Comparison of ENCODE assay signal across 19 cellular contexts in the genomic region with DNA sequence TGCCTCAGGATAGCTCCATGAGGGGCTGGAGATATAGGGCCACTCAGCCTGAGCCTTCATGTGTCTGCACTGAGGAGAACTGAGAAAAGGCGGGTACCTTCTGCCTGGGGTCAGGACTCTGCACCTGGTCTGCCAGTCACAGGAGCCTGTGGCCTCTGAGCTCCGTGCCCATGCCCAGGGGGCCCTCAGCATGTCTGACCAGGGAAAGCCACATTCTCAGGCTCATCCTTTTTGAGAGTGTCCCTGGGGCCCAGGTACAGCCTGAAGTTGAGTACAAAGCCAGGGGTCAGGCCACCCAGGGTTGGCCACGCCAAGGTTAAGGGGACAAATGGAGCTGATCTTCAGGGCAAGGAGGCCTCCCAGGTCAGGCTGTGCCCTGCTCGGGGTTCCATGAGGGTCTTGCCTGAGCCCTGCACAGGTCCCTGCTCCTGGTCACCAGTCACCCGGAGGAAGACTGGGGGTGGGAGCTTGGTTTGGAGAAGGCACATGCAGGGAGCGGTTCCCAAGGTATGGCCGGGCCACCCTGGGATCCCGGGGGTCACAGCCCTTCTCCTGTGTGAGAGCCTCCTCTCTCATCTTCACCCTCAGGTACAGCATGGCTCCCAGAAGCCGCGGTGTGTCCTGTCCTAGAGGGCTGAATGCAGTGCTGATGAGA. TPM values are rescaled to one million over a fixed set of nuclear protein-coding genes. Genes with fewer than 3 reads are reported as not detected.
DNase-seq lines count a peak whose midpoint lies in the region; ATAC-seq and TF ChIP-seq lines count a peak whose summit lies in the region.
"Had no signal": no experiment of that assay in that cellular context is flagged by ENCODE, and none has a peak within 500 bp of the region (broad histone marks: within the 10 kb centered on the region; RNA-seq: fewer than 3 reads in every experiment).

No MANE protein-coding gene starts in this region.

- ATAC-seq in mucosa of descending colon = peak; percentile 9
- ATAC-seq: K562 had no signal

- H3K4me2 ChIP-seq in BLaER1 = peak overlapping the region; percentile 98

- CTCF ChIA-PET in GM10248 (lab: Yijun Ruan, JAX) = interaction anchor here (0.9 to 11.2 kb wide), 10 partner anchors 12 to 205 kb away, joined by 3 to 96 read pairs (median 3); a partner anchor contains a TSS

- H3K27me3 ChIP-seq in BLaER1 = no peaks in the 10 kb centered on the region

- H4K20me1 ChIP-seq in BLaER1 = no peaks in the 10 kb centered on the region

- POLR2A ChIA-PET in GM10248 (lab: Yijun Ruan, JAX) = interaction anchor here (0.6 kb wide), 1 partner anchor 46 kb away, joined by 3 read pairs; no protein-coding TSS in a partner anchor

- peak; percentile 8 for DNase-seq in GM10248 (ENCODE audit: extremely low spot score)
- DNase-seq in HuH-7.5 (ENCODE audit: low spot score) = peak; percentile 8
- peak in 2 of 3 donors; percentile 23 to 42 for DNase-seq in mucosa of descending colon
- DNase-seq in posterior vena cava (ENCODE audit: low spot score) = no peak
- DNase-seq in coronary artery (ENCODE audit: low spot score) = no peak
- DNase-seq in COR-L47 (lab: John Stamatoyannopoulos, UW) = no peak
- DNase-seq: DMS153, DND-41, Kasumi-1, NCI-H1105 treated with DMSO at 0.1 percent for 48 hours, NCI-H146, NCI-H1930, NCI-H2107, NCI-H446, NCI-H524 treated with DMSO at 0.1 percent for 48 hours, NCI-H774 had no signal

- H3K36me3 ChIP-seq in BLaER1 = no peaks in the 10 kb centered on the region
- no peaks in the 10 kb centered on the region for H3K36me3 ChIP-seq in mucosa of descending colon (ENCODE audit: low read depth)

- no peaks in the 10 kb centered on the region for H3K9me3 ChIP-seq in BLaER1
- no peaks in the 10 kb centered on the region for H3K9me3 ChIP-seq in mucosa of descending colon

- H3K27ac ChIP-seq in BLaER1 = peak overlapping the region; percentile 37
- no peak overlapping the region for H3K27ac ChIP-seq in coronary artery
- H3K27ac ChIP-seq: HL-60 had no signal

- H3K9ac ChIP-seq in BLaER1 = peak overlapping the region; percentile 28; the same call in 1 of the 2 replicates

- TF ChIP-seq CTCF in GM10248 (IDR thresholded peaks at IDR 0.05; ENCODE audit: control extremely low read depth, extremely low read depth, low read depth, missing control alignments) (no peak), mucosa of descending colon (IDR thresholded peaks at IDR 0.05) (no peak), coronary artery (IDR thresholded peaks at IDR 0.05) (no peak)

- no peak overlapping the region for H3K4me3 ChIP-seq in BLaER1
- no peak overlapping the region for H3K4me3 ChIP-seq in mucosa of descending colon
- H3K4me3 ChIP-seq in coronary artery = no peak overlapping the region
- H3K4me3 ChIP-seq: K562 had no signal

- H3K4me1 ChIP-seq in BLaER1 (peaks cover 75% of the 10 kb centered on the region), mucosa of descending colon (ENCODE audit: low read depth) (no peaks in the 10 kb centered on the region)

- intact Hi-C loops in mucosa of descending colon (cut with DNase I, micrococcal nuclease) = loop anchor here in 1 of 2 donors (5.0 kb wide), 1 partner anchor 43 kb away; no protein-coding TSS in a partner anchor
- intact Hi-C loops in posterior vena cava (cut with DNase I) = no loop called here

RNA-seq across cellular contexts. Expression of a gene that starts 6.0 kb away (rescaled TPM):
- 1 to 10 TPM; 2.8 to 6.3 (median 5.2) TPM for total RNA-seq in mucosa of descending colon
- 1 to 10 TPM; 2.1 to 2.5 TPM for total RNA-seq in posterior vena cava

RNA-seq across cellular contexts. Expression of a gene that starts 13.4 kb away (rescaled TPM):
- total RNA-seq in mucosa of descending colon (100 to 1,000 TPM; 232 to 318 (median 250) TPM), posterior vena cava (100 to 1,000 TPM; 108 to 125 TPM)

RNA-seq across cellular contexts. Expression of a gene that starts 22.3 kb away (rescaled TPM):
- total RNA-seq in mucosa of descending colon (10 to 100 TPM; 54.3 to 61.7 (median 58.8) TPM), posterior vena cava (10 to 100 TPM; 35.3 to 36.0 TPM)

RNA-seq across cellular contexts. Expression of a gene that starts 50.6 kb away (rescaled TPM):
- total RNA-seq in mucosa of descending colon (1 to 10 TPM; 1.8 to 4.3 (median 3.2) TPM), posterior vena cava (10 to 100 TPM; 11.5 to 11.6 TPM)

RNA-seq across cellular contexts. Expression of a gene that starts 59.3 kb away (rescaled TPM):
- total RNA-seq in mucosa of descending colon (1 to 10 TPM; 2.3 to 6.5 (median 5.2) TPM), posterior vena cava (10 to 100 TPM; 10.4 to 13.2 TPM)

Comparison
In these comparisons a context has a peak if more than half of its experiments do, and no peak if none do; other contexts are left out.
1. DNase-seq: peak in GM10248 (single experiment), HuH-7.5 (single experiment) and mucosa of descending colon (2 of 3); none in posterior vena cava (single experiment), coronary artery (single experiment) and COR-L47 (single experiment).